Comparison of ENCODE assay signal across 8 cellular contexts in the genomic region with DNA sequence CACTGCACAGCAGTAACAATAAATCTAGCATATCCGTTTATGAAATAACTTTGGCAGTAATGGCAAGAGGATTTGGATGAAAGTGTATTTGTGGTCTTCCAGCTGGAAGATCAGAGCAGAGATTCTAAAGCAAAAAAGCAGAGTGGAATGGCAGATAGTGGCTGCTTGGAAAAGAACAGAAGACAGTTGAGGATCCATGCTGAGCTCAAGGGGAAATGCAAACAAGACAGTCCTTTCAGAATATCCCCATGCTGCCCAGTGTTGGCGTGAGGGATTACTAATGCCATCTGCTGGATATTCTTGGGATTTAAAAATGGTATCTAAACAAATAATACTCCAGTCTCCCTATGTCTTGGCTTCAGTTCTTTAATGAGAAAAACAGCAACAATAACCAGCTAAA.
DNase-seq lines count a peak whose midpoint lies in the region; ATAC-seq and TF ChIP-seq lines count a peak whose summit lies in the region.

No MANE protein-coding gene starts in this region.

- DNase-seq in EL: peak; percentile 2
- DNase-seq in HL-60 (ENCODE audit: low read depth in 1 of 2, low spot score in 1 of 2): peak in 1 of 2 experiments; percentile 3
- peak; percentile 73 for DNase-seq in NCI-H82 (lab: John Stamatoyannopoulos, UW)
- peak; percentile 75 for DNase-seq in endodermal cell
- peak; percentile 52 for DNase-seq in neuronal stem cell (ENCODE audit: low spot score)
- no peak for DNase-seq in tibial artery
- no peak for DNase-seq in cardiac septum (ENCODE audit: low spot score)

- 0 to 34% methylated on average over 1 to 2 of the region's 2 CpGs for WGBS in endodermal cell (ENCODE audit: insufficient coverage in 1 of 2, insufficient read length in 1 of 2), 2 experiments
- WGBS in neuronal stem cell (ENCODE audit: extremely low coverage in 2 of 2, insufficient read length in 2 of 2, insufficient replicate concordance in 1 of 2), 2 donors: no CpG with 5 or more reads among the region's 2 CpGs

- no peaks in the 10 kb centered on the region for H3K4me1 ChIP-seq in endodermal cell (ENCODE audit: control insufficient read depth, insufficient read depth, low read length)
- no peaks in the 10 kb centered on the region for H3K4me1 ChIP-seq in neuronal stem cell (ENCODE audit: control insufficient read depth in 2 of 2, insufficient read depth in 1 of 2, low read depth in 1 of 2, low read length in 2 of 2)
- H3K4me1 ChIP-seq in tibial artery: no peaks in the 10 kb centered on the region

- no peak overlapping the region for H2BK5ac ChIP-seq in neuronal stem cell (ENCODE audit: low read length)

- H3K27ac Mint-ChIP-seq in endodermal cell: peak overlapping the region; percentile 18

- no peaks in the 10 kb centered on the region for H3K36me3 ChIP-seq in endodermal cell (ENCODE audit: control insufficient read depth, insufficient read depth, low read length)
- H3K36me3 ChIP-seq in neuronal stem cell (replicated peaks in 1 of 2; ENCODE audit: control insufficient read depth in 2 of 2, insufficient read depth in 2 of 2, low read length in 2 of 2): no peaks in the 10 kb centered on the region
- H3K36me3 ChIP-seq in tibial artery: no peaks in the 10 kb centered on the region

- H3K79me1 ChIP-seq in neuronal stem cell (ENCODE audit: low read depth, low read length): no peaks in the 10 kb centered on the region

- H3K36me3 Mint-ChIP-seq in endodermal cell (ENCODE audit: low read depth): no peaks in the 10 kb centered on the region

- no peak overlapping the region for H3K14ac ChIP-seq in neuronal stem cell (ENCODE audit: low read length)

- no peak overlapping the region for H3K4me3 Mint-ChIP-seq in endodermal cell

- H4K91ac ChIP-seq in neuronal stem cell (ENCODE audit: low read depth, low read length, poor library complexity): no peak overlapping the region

- H2BK12ac ChIP-seq in neuronal stem cell (ENCODE audit: low read length): no peak overlapping the region

- no peak overlapping the region for H2BK120ac ChIP-seq in neuronal stem cell (ENCODE audit: low read depth, low read length)

- no peaks in the 10 kb centered on the region for H3K9me3 Mint-ChIP-seq in endodermal cell

- no peak overlapping the region for H4K8ac ChIP-seq in neuronal stem cell (ENCODE audit: low read depth, low read length)

- peaks cover 10% of the 10 kb centered on the region for H3K4me1 Mint-ChIP-seq in endodermal cell

- H3K9ac ChIP-seq in endodermal cell (ENCODE audit: extremely low read depth, low read length, poor library complexity, severe bottlenecking) (no peak overlapping the region), neuronal stem cell (ENCODE audit: low read depth, low read length, poor library complexity) (no peak overlapping the region)

- no peak overlapping the region for H3K18ac ChIP-seq in neuronal stem cell (ENCODE audit: low read length)

- ATAC-seq in HG03460 (IDR thresholded peaks at IDR 0.05; ENCODE audit: unreplicated experiment): no peak

- no peak overlapping the region for H3K23ac ChIP-seq in neuronal stem cell (ENCODE audit: low read depth, low read length, poor library complexity)

- H3K27me3 ChIP-seq in HL-60 (ENCODE audit: insufficient read depth, poor library complexity, severe bottlenecking): no peaks in the 10 kb centered on the region
- no peaks in the 10 kb centered on the region for H3K27me3 ChIP-seq in endodermal cell (ENCODE audit: control insufficient read depth, insufficient read depth, low read length, poor library complexity, severe bottlenecking)
- H3K27me3 ChIP-seq in neuronal stem cell (ENCODE audit: control insufficient read depth in 3 of 3, insufficient read depth in 3 of 3, low read depth in 1 of 3, low read length in 3 of 3): no peaks in the 10 kb centered on the region
- no peaks in the 10 kb centered on the region for H3K27me3 ChIP-seq in tibial artery

- no peaks in the 10 kb centered on the region for H3K9me3 ChIP-seq in endodermal cell (ENCODE audit: control insufficient read depth, low read length)
- peaks cover 0 to 2% of the 10 kb centered on the region in 2 donors for H3K9me3 ChIP-seq in neuronal stem cell (replicated peaks in 1 of 2; ENCODE audit: control insufficient read depth in 2 of 2, insufficient read depth in 1 of 2, low read depth in 1 of 2, low read length in 2 of 2)
- no peaks in the 10 kb centered on the region for H3K9me3 ChIP-seq in tibial artery

- TF ChIP-seq CTCF in HL-60 (IDR thresholded peaks at IDR 0.05; ENCODE audit: insufficient read depth, low read length): peak; percentile 18
- TF ChIP-seq CTCF in endodermal cell (conservative IDR thresholded peaks at IDR 0.05): peak; percentile 79
- TF ChIP-seq CTCF in tibial artery (IDR thresholded peaks at IDR 0.05): peak in 1 of 2 experiments; percentile 19

- H2AK5ac ChIP-seq in neuronal stem cell (ENCODE audit: low read depth, low read length): no peak overlapping the region

- no peak overlapping the region for H2BK15ac ChIP-seq in neuronal stem cell (ENCODE audit: low read length)

- H3K27me3 Mint-ChIP-seq in endodermal cell (ENCODE audit: insufficient read depth): no peaks in the 10 kb centered on the region

- H3K4me2 ChIP-seq in neuronal stem cell (ENCODE audit: insufficient read depth, low read length, poor library complexity, severe bottlenecking): no peak overlapping the region

- H3K4ac ChIP-seq in neuronal stem cell (ENCODE audit: low read length): no peak overlapping the region

- peak overlapping the region; percentile 48 for H2AFZ ChIP-seq in neuronal stem cell (ENCODE audit: low read length)

- intact Hi-C loops in tibial artery (cut with DNase I; ENCODE audit: low total_unique reads): no loop called here
- intact Hi-C loops in cardiac septum (cut with DNase I): no loop called here

- H3K4me3 ChIP-seq in HL-60 (replicated peaks; ENCODE audit: insufficient read depth, low read length) (no peak overlapping the region), endodermal cell (ENCODE audit: low read length) (no peak overlapping the region), neuronal stem cell (ENCODE audit: low read length in 2 of 2) (no peak overlapping the region), tibial artery (no peak overlapping the region)

- H3K27ac ChIP-seq in HL-60 (replicated peaks) (no peak overlapping the region), endodermal cell (ENCODE audit: low read depth, low read length) (no peak overlapping the region), neuronal stem cell (replicated peaks; ENCODE audit: low read length) (no peak overlapping the region), tibial artery (no peak overlapping the region)

Comparison
In these comparisons a context has a peak if more than half of its experiments do, and no peak if none do; other contexts are left out.
1. DNase-seq: peak in EL (single experiment), NCI-H82 (single experiment), endodermal cell (single experiment) and neuronal stem cell (single experiment); none in tibial artery (0 of 2) and cardiac septum (single experiment).